ENCODE assay signal across 1 cellular context in the genomic region with DNA sequence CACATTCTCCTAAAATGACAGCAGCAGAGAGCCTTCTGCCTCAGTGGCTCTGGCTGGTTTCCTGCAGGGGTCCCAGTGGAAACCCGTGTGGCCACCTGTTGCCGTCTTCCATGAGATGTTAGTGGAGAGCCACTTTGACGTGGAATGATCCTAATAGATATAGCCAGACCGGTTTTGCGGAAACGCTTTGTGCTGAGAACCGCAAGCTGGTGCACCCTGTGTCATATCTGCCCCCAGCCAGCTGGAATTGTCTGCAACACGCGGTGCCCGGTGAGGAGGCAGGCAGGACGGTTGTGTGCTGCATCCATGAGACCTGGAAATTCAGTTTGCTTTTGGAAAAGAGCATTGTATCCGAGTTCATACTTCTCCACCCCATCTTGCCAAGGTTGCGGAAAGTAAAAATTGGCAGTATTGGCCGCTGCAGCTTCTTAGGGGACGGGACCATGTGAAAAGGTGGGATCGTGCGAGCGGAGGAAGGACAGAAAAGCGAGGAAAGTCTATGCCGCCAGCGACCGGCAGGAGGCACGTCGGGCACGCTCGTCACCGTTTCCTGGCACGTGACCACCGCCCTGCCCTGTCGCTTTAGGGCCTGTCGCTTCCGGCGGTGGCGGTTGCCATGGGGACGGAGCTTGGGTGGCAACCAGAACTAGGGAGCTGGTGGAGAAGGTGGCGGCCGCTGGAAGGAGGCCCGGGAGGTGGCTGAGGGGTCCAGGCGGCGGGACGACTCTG.
A peak's percentile ranks its signal among the peaks of the same experiment; 100 is the strongest.
TF ChIP-seq lines count a peak whose summit lies in the region.

Gene CFAP251, plus strand, starts transcription at position 643 of the 729 bp plus-strand sequence. CDS start 2,714 bp downstream, outside the sequence.

TF ChIP-seq in GM12878, 131 proteins besides CTCF, POLR2A, EP300 and RAD21 (continues in another document):
- TF ChIP-seq, protein P1, sequence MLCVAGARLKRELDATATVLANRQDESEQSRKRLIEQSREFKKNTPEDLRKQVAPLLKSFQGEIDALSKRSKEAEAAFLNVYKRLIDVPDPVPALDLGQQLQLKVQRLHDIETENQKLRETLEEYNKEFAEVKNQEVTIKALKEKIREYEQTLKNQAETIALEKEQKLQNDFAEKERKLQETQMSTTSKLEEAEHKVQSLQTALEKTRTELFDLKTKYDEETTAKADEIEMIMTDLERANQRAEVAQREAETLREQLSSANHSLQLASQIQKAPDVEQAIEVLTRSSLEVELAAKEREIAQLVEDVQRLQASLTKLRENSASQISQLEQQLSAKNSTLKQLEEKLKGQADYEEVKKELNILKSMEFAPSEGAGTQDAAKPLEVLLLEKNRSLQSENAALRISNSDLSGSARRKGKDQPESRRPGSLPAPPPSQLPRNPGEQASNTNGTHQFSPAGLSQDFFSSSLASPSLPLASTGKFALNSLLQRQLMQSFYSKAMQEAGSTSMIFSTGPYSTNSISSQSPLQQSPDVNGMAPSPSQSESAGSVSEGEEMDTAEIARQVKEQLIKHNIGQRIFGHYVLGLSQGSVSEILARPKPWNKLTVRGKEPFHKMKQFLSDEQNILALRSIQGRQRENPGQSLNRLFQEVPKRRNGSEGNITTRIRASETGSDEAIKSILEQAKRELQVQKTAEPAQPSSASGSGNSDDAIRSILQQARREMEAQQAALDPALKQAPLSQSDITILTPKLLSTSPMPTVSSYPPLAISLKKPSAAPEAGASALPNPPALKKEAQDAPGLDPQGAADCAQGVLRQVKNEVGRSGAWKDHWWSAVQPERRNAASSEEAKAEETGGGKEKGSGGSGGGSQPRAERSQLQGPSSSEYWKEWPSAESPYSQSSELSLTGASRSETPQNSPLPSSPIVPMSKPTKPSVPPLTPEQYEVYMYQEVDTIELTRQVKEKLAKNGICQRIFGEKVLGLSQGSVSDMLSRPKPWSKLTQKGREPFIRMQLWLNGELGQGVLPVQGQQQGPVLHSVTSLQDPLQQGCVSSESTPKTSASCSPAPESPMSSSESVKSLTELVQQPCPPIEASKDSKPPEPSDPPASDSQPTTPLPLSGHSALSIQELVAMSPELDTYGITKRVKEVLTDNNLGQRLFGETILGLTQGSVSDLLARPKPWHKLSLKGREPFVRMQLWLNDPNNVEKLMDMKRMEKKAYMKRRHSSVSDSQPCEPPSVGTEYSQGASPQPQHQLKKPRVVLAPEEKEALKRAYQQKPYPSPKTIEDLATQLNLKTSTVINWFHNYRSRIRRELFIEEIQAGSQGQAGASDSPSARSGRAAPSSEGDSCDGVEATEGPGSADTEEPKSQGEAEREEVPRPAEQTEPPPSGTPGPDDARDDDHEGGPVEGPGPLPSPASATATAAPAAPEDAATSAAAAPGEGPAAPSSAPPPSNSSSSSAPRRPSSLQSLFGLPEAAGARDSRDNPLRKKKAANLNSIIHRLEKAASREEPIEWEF (IDR thresholded peaks at IDR 0.05; ENCODE audit: insufficient replicate concordance, low read depth, low read length): no peak
- TF ChIP-seq CBFB (IDR thresholded peaks at IDR 0.05; ENCODE audit: low read depth): no peak
- no peak for TF ChIP-seq SPI1 (IDR thresholded peaks at IDR 0.05; ENCODE audit: borderline replicate concordance, insufficient read depth, low read depth, low read length)
- TF ChIP-seq MYB (IDR thresholded peaks at IDR 0.05; ENCODE audit: borderline replicate concordance, low read depth, low read length): no peak
- no peak for TF ChIP-seq MEF2A (IDR thresholded peaks at IDR 0.05; ENCODE audit: insufficient read depth, low read depth, low read length)
- TF ChIP-seq, protein P2, sequence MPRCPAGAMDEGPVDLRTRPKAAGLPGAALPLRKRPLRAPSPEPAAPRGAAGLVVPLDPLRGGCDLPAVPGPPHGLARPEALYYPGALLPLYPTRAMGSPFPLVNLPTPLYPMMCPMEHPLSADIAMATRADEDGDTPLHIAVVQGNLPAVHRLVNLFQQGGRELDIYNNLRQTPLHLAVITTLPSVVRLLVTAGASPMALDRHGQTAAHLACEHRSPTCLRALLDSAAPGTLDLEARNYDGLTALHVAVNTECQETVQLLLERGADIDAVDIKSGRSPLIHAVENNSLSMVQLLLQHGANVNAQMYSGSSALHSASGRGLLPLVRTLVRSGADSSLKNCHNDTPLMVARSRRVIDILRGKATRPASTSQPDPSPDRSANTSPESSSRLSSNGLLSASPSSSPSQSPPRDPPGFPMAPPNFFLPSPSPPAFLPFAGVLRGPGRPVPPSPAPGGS (IDR thresholded peaks at IDR 0.05; ENCODE audit: borderline replicate concordance, insufficient read depth, low read depth, low read length, poor library complexity, severe bottlenecking): no peak
- peak; percentile 87 for TF ChIP-seq ELK1 (IDR thresholded peaks at IDR 0.05; ENCODE audit: low read depth, low read length)
- TF ChIP-seq, protein P3, sequence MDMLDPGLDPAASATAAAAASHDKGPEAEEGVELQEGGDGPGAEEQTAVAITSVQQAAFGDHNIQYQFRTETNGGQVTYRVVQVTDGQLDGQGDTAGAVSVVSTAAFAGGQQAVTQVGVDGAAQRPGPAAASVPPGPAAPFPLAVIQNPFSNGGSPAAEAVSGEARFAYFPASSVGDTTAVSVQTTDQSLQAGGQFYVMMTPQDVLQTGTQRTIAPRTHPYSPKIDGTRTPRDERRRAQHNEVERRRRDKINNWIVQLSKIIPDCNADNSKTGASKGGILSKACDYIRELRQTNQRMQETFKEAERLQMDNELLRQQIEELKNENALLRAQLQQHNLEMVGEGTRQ (IDR thresholded peaks at IDR 0.05; ENCODE audit: borderline replicate concordance, low read depth, low read length): peak; percentile 92
- TF ChIP-seq YBX1 (IDR thresholded peaks at IDR 0.05): no peak
- no peak for TF ChIP-seq CEBPZ (IDR thresholded peaks at IDR 0.05; ENCODE audit: low read depth, low read length)
- TF ChIP-seq IRF5 (IDR thresholded peaks at IDR 0.05; ENCODE audit: borderline replicate concordance): no peak
- peak; percentile 54; the same call in 1 of the 2 replicates for TF ChIP-seq SMARCA5 (IDR thresholded peaks at IDR 0.05)
- peak; percentile 82 for TF ChIP-seq RELA (IDR thresholded peaks at IDR 0.05; ENCODE audit: borderline replicate concordance, partially characterized antibody)
- peak; percentile 88 for TF ChIP-seq PKNOX1 (IDR thresholded peaks at IDR 0.05)
- TF ChIP-seq ZNF274 (IDR thresholded peaks at IDR 0.05; ENCODE audit: insufficient read depth, insufficient read length): no peak
- TF ChIP-seq MXI1 (IDR thresholded peaks at IDR 0.05; ENCODE audit: low read depth, low read length): peak; percentile 94
- no peak for TF ChIP-seq RUNX3 (IDR thresholded peaks at IDR 0.05; ENCODE audit: low read length)
- no peak for TF ChIP-seq SMAD1 (IDR thresholded peaks at IDR 0.05; ENCODE audit: low read depth, partially characterized antibody)
- TF ChIP-seq SUPT20H (IDR thresholded peaks at IDR 0.05; ENCODE audit: borderline replicate concordance, control insufficient read depth, low read depth, low read length): no peak
- TF ChIP-seq E2F4 (IDR thresholded peaks at IDR 0.05; ENCODE audit: low read depth, low read length): no peak
- TF ChIP-seq SP1 (IDR thresholded peaks at IDR 0.05; ENCODE audit: low read depth, low read length): peak; percentile 38
- no peak for TF ChIP-seq ZBED1 (IDR thresholded peaks at IDR 0.05; ENCODE audit: borderline replicate concordance)
- TF ChIP-seq, protein P4, sequence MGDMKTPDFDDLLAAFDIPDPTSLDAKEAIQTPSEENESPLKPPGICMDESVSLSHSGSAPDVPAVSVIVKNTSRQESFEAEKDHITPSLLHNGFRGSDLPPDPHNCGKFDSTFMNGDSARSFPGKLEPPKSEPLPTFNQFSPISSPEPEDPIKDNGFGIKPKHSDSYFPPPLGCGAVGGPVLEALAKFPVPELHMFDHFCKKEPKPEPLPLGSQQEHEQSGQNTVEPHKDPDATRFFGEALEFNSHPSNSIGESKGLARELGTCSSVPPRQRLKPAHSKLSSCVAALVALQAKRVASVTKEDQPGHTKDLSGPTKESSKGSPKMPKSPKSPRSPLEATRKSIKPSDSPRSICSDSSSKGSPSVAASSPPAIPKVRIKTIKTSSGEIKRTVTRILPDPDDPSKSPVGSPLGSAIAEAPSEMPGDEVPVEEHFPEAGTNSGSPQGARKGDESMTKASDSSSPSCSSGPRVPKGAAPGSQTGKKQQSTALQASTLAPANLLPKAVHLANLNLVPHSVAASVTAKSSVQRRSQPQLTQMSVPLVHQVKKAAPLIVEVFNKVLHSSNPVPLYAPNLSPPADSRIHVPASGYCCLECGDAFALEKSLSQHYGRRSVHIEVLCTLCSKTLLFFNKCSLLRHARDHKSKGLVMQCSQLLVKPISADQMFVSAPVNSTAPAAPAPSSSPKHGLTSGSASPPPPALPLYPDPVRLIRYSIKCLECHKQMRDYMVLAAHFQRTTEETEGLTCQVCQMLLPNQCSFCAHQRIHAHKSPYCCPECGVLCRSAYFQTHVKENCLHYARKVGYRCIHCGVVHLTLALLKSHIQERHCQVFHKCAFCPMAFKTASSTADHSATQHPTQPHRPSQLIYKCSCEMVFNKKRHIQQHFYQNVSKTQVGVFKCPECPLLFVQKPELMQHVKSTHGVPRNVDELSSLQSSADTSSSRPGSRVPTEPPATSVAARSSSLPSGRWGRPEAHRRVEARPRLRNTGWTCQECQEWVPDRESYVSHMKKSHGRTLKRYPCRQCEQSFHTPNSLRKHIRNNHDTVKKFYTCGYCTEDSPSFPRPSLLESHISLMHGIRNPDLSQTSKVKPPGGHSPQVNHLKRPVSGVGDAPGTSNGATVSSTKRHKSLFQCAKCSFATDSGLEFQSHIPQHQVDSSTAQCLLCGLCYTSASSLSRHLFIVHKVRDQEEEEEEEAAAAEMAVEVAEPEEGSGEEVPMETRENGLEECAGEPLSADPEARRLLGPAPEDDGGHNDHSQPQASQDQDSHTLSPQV (IDR thresholded peaks at IDR 0.05): no peak
- no peak; a peak in 1 of 4 replicates for TF ChIP-seq CEBPB (IDR thresholded peaks at IDR 0.05; ENCODE audit: borderline replicate concordance in 1 of 2, low read depth in 2 of 2, low read length in 2 of 2)
- no peak for TF ChIP-seq KLF5 (IDR thresholded peaks at IDR 0.05; ENCODE audit: partially characterized antibody)
- TF ChIP-seq ATF7 (IDR thresholded peaks at IDR 0.05; ENCODE audit: low read depth): peak; percentile 35; the same call in 1 of the 2 replicates
- peak; percentile 54; the same call in 1 of the 2 replicates for TF ChIP-seq SMC3 (IDR thresholded peaks at IDR 0.05; ENCODE audit: borderline replicate concordance, low read length)
- no peak for TF ChIP-seq NR2C2 (IDR thresholded peaks at IDR 0.05; ENCODE audit: borderline replicate concordance, control insufficient read depth, insufficient read length, low read depth)
- 0 out of 2 replicates have a peak, but pooled peaks have one; percentile 43 for TF ChIP-seq POLR2AphosphoS2 (IDR thresholded peaks at IDR 0.05; ENCODE audit: low read depth, low read length)
- no peak for TF ChIP-seq ETV6 (conservative IDR thresholded peaks at IDR 0.05 in 1 of 2, IDR thresholded peaks at IDR 0.05 in 1 of 2; ENCODE audit: borderline replicate concordance in 1 of 2, low read depth in 1 of 2)
- no peak for TF ChIP-seq RBBP5 (conservative IDR thresholded peaks at IDR 0.05)
- no peak for TF ChIP-seq CHD4 (IDR thresholded peaks at IDR 0.05)
- no peak for TF ChIP-seq CBX3 (IDR thresholded peaks at IDR 0.05; ENCODE audit: borderline replicate concordance, low read depth)
